ENCODE assay signal across 9 cellular contexts in the genomic region with DNA sequence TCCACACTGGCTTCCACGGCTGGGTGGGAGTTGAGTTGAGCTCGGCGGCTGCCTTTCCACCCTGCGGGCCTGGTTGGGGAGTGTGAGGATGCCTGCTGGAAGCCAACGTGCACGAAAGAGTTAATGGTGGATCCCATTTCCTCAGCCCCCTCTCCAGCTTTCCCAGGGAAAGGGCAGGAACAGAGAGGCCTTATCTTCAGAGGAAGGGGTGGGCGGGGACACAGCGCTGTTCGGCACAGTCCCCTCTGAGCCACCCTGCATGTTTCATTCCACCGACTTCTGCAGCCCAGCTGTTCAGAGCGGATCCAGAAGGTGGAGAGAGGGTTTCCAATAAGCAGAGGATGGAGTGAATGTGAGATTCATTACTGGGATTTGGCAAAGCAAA.
DNase-seq lines count a peak whose midpoint lies in the region; ATAC-seq, FAIRE-seq and TF ChIP-seq lines count a peak whose summit lies in the region.
"Had no signal": no experiment of that assay in that cellular context is flagged by ENCODE, and none has a peak within 500 bp of the region (broad histone marks: within the 10 kb centered on the region; RNA-seq: fewer than 3 reads in every experiment).

No MANE protein-coding gene starts in this region.

- TF ChIP-seq CTCF in fibroblast of villous mesenchyme (IDR thresholded peaks at IDR 0.05; ENCODE audit: insufficient read depth, low read depth, low read length): no peak

- ATAC-seq in SK-N-SH treated with all-trans-retinoic acid at 6 μM for 48 hours: peak; percentile 4; the same call in 1 of the 3 replicates
- peak; percentile 67 for ATAC-seq in sciatic nerve
- ATAC-seq in HG02840 (IDR thresholded peaks at IDR 0.05; ENCODE audit: low FRiP score, unreplicated experiment): no peak
- ATAC-seq: GM12878 had no signal

- H3K4me3 ChIP-seq in fibroblast of villous mesenchyme (ENCODE audit: low read depth, low read length): peak overlapping the region; percentile 32
- H3K4me3 ChIP-seq: GM12878 had no signal

- no peak for DNase-seq in GM19239 (ENCODE audit: insufficient read length, low spot score)
- peak; percentile 84 for DNase-seq in fibroblast of villous mesenchyme (ENCODE audit: low read depth)
- no peak for DNase-seq in sciatic nerve (ENCODE audit: low spot score)
- DNase-seq in HK-2 (ENCODE audit: unreplicated experiment): no peak
- no peak for DNase-seq in NCI-H2081 treated with DMSO at 0.1 percent for 48 hours (lab: John Stamatoyannopoulos, UW)
- DNase-seq in kidney glomerular epithelial cell (lab: John Stamatoyannopoulos, UW): no peak

- peak; percentile 60 for FAIRE-seq in GM19239 (lab: Jason Lieb, UNC)
- FAIRE-seq: GM12878 had no signal

- intact Hi-C loops in sciatic nerve (cut with DNase I): no loop called here

TF ChIP-seq in SK-N-SH treated with all-trans-retinoic acid at 6 μM for 48 hours, 23 proteins besides CTCF, POLR2A, EP300 and RAD21:
- TF ChIP-seq ESRRG (CRISPR knock-in tag; IDR thresholded peaks at IDR 0.05) (no peak), ZFP30 (CRISPR knock-in tag; IDR thresholded peaks at IDR 0.05) (no peak), TCF4 (CRISPR knock-in tag; IDR thresholded peaks at IDR 0.05; ENCODE audit: borderline replicate concordance) (peak; percentile 68; the same call in 1 of the 2 replicates), TOX (CRISPR knock-in tag; IDR thresholded peaks at IDR 0.05; ENCODE audit: borderline replicate concordance) (no peak), ZFP3 (CRISPR knock-in tag; IDR thresholded peaks at IDR 0.05) (0 out of 2 replicates have a peak, but pooled peaks have one; percentile 59)
- TF ChIP-seq, protein P1, sequence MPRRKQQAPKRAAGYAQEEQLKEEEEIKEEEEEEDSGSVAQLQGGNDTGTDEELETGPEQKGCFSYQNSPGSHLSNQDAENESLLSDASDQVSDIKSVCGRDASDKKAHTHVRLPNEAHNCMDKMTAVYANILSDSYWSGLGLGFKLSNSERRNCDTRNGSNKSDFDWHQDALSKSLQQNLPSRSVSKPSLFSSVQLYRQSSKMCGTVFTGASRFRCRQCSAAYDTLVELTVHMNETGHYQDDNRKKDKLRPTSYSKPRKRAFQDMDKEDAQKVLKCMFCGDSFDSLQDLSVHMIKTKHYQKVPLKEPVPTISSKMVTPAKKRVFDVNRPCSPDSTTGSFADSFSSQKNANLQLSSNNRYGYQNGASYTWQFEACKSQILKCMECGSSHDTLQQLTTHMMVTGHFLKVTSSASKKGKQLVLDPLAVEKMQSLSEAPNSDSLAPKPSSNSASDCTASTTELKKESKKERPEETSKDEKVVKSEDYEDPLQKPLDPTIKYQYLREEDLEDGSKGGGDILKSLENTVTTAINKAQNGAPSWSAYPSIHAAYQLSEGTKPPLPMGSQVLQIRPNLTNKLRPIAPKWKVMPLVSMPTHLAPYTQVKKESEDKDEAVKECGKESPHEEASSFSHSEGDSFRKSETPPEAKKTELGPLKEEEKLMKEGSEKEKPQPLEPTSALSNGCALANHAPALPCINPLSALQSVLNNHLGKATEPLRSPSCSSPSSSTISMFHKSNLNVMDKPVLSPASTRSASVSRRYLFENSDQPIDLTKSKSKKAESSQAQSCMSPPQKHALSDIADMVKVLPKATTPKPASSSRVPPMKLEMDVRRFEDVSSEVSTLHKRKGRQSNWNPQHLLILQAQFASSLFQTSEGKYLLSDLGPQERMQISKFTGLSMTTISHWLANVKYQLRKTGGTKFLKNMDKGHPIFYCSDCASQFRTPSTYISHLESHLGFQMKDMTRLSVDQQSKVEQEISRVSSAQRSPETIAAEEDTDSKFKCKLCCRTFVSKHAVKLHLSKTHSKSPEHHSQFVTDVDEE (CRISPR knock-in tag; IDR thresholded peaks at IDR 0.05): no peak
- TF ChIP-seq, protein P2, sequence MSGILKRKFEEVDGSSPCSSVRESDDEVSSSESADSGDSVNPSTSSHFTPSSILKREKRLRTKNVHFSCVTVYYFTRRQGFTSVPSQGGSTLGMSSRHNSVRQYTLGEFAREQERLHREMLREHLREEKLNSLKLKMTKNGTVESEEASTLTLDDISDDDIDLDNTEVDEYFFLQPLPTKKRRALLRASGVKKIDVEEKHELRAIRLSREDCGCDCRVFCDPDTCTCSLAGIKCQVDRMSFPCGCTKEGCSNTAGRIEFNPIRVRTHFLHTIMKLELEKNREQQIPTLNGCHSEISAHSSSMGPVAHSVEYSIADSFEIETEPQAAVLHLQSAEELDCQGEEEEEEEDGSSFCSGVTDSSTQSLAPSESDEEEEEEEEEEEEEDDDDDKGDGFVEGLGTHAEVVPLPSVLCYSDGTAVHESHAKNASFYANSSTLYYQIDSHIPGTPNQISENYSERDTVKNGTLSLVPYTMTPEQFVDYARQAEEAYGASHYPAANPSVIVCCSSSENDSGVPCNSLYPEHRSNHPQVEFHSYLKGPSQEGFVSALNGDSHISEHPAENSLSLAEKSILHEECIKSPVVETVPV (CRISPR knock-in tag; IDR thresholded peaks at IDR 0.05): 0 out of 2 replicates have a peak, but pooled peaks have one; percentile 36
